In genomic region chr18:32470713-32471633, GRCh38 we compare ENCODE assay signal across 8 cellular contexts. TPM values are rescaled to one million over a fixed set of nuclear protein-coding genes. Genes with fewer than 3 reads are reported as not detected.
DNase-seq lines count a peak whose midpoint lies in the region; ATAC-seq and TF ChIP-seq lines count a peak whose summit lies in the region.

TSS of gene GAREM1 (minus strand) at chr18:32470882. CDS start at chr18:32470428, 454 bp downstream.

- H3K27me3 ChIP-seq in CD4-positive, CD25-positive, alpha-beta regulatory T cell (ENCODE audit: control insufficient read depth, insufficient read depth, low read length), result peaks cover 44% of the 10 kb centered on the region
- no peaks in the 10 kb centered on the region for H3K27me3 ChIP-seq in lower lobe of right lung (ENCODE audit: low read depth)

- H3K9me3 ChIP-seq in CD4-positive, CD25-positive, alpha-beta regulatory T cell (ENCODE audit: control insufficient read depth in 2 of 2, low read length in 2 of 2), result no peaks in the 10 kb centered on the region
- no peaks in the 10 kb centered on the region for H3K9me3 ChIP-seq in lower lobe of right lung

- peak within 1 kb of the TSS; percentile 71 to 86 (median 81) for H3K4me3 Mint-ChIP-seq in CD4-positive, CD25-positive, alpha-beta regulatory T cell
- peak within 1 kb of the TSS; percentile 60 for H3K4me3 Mint-ChIP-seq in activated CD8-positive, alpha-beta T cell treated with anti-CD3 and anti-CD28 coated beads for 36 hours

- no peaks in the 10 kb centered on the region for H3K36me3 Mint-ChIP-seq in CD4-positive, CD25-positive, alpha-beta regulatory T cell
- no peaks in the 10 kb centered on the region for H3K36me3 Mint-ChIP-seq in activated CD8-positive, alpha-beta T cell treated with anti-CD3 and anti-CD28 coated beads for 36 hours (ENCODE audit: low read depth)

- no peaks in the 10 kb centered on the region for H3K36me3 ChIP-seq in CD4-positive, CD25-positive, alpha-beta regulatory T cell (ENCODE audit: control insufficient read depth, insufficient read depth, low read length)
- H3K36me3 ChIP-seq in lower lobe of right lung, result no peaks in the 10 kb centered on the region

- peak; percentile 43 to 87 (median 66) for DNase-seq in CD4-positive, CD25-positive, alpha-beta regulatory T cell
- peak; percentile 97 for DNase-seq in NCI-H774 (lab: John Stamatoyannopoulos, UW)
- DNase-seq in activated CD8-positive, alpha-beta T cell treated with anti-CD3 and anti-CD28 coated beads for 36 hours, result peak; percentile 79
- peak; percentile 95 for DNase-seq in ecto neural progenitor cell (ENCODE audit: low spot score)
- peak; percentile 95 for DNase-seq in lower lobe of right lung
- peak; percentile 28 to 78 (median 51) for DNase-seq in stimulated activated CD4-positive, alpha-beta T cell treated with anti-CD3 and anti-CD28 coated beads, TNF-alpha, amount 100 ng/mL, for 24 hours (ENCODE audit: low read depth in 3 of 3)

- H3K27me3 Mint-ChIP-seq in CD4-positive, CD25-positive, alpha-beta regulatory T cell, result peaks cover 60% of the 10 kb centered on the region
- peaks cover 44% of the 10 kb centered on the region for H3K27me3 Mint-ChIP-seq in activated CD8-positive, alpha-beta T cell treated with anti-CD3 and anti-CD28 coated beads for 36 hours

- peak; percentile 86 to 87 for ATAC-seq in CD4-positive, CD25-positive, alpha-beta regulatory T cell (ENCODE audit: low read depth in 2 of 2)
- ATAC-seq in GM19438 (IDR thresholded peaks at IDR 0.05; ENCODE audit: low read depth, unreplicated experiment) (peak; percentile 96), HG03571 (IDR thresholded peaks at IDR 0.05; ENCODE audit: unreplicated experiment) (peak; percentile 97), lower lobe of right lung (peak; percentile 96 to 98)
- peak; percentile 95 for ATAC-seq in activated CD8-positive, alpha-beta T cell treated with anti-CD3 and anti-CD28 coated beads for 36 hours

- peaks cover 10 to 36% (median 20%) of the 10 kb centered on the region in 4 donors for H3K4me1 Mint-ChIP-seq in CD4-positive, CD25-positive, alpha-beta regulatory T cell
- peaks cover 18% of the 10 kb centered on the region for H3K4me1 Mint-ChIP-seq in activated CD8-positive, alpha-beta T cell treated with anti-CD3 and anti-CD28 coated beads for 36 hours (ENCODE audit: low read depth)

- no peak within 1 kb of the TSS for H3K27ac ChIP-seq in CD4-positive, CD25-positive, alpha-beta regulatory T cell (ENCODE audit: insufficient read depth, low read length, poor library complexity, severe bottlenecking)
- H3K27ac ChIP-seq in lower lobe of right lung, result peak within 1 kb of the TSS; percentile 69

- H3K9me3 Mint-ChIP-seq in CD4-positive, CD25-positive, alpha-beta regulatory T cell, result peaks cover 0 to 3% (median 0%) of the 10 kb centered on the region in 7 donors
- H3K9me3 Mint-ChIP-seq in activated CD8-positive, alpha-beta T cell treated with anti-CD3 and anti-CD28 coated beads for 36 hours, result no peaks in the 10 kb centered on the region

- POLR2A ChIA-PET in activated CD8-positive, alpha-beta T cell treated with anti-CD3 and anti-CD28 coated beads for 36 hours (lab: Charles Lee), result interaction anchor here (0.6 kb wide), 1 partner anchor 473 kb away, joined by 3 read pairs; no protein-coding TSS in a partner anchor

- intact Hi-C loops in activated CD8-positive, alpha-beta T cell treated with anti-CD3 and anti-CD28 coated beads for 36 hours (cut with micrococcal nuclease), result no loop called here
- intact Hi-C loops in lower lobe of right lung (cut with DNase I), result no loop called here

- peak within 1 kb of the TSS; percentile 24 for H3K4me3 ChIP-seq in CD4-positive, CD25-positive, alpha-beta regulatory T cell (ENCODE audit: low read depth, low read length)
- peak within 1 kb of the TSS; percentile 70 for H3K4me3 ChIP-seq in lower lobe of right lung

- CTCF ChIA-PET in activated CD8-positive, alpha-beta T cell treated with anti-CD3 and anti-CD28 coated beads for 36 hours (lab: Charles Lee), result interaction anchor here (0.7 to 2.6 kb wide), 18 partner anchors 10 to 313 kb away, joined by 3 to 13 read pairs (median 4); no protein-coding TSS in a partner anchor

- H3K27ac Mint-ChIP-seq in CD4-positive, CD25-positive, alpha-beta regulatory T cell, result peak within 1 kb of the TSS; percentile 4 to 76 (median 66)
- H3K27ac Mint-ChIP-seq in activated CD8-positive, alpha-beta T cell treated with anti-CD3 and anti-CD28 coated beads for 36 hours, result no peak within 1 kb of the TSS

- peaks cover 10% of the 10 kb centered on the region for H3K4me1 ChIP-seq in CD4-positive, CD25-positive, alpha-beta regulatory T cell (ENCODE audit: control insufficient read depth, insufficient read depth, low read length, poor library complexity, severe bottlenecking)
- H3K4me1 ChIP-seq in lower lobe of right lung, result peaks cover 18% of the 10 kb centered on the region

- peak; percentile 50 for TF ChIP-seq CTCF in activated CD8-positive, alpha-beta T cell treated with anti-CD3 and anti-CD28 coated beads for 36 hours (IDR thresholded peaks at IDR 0.05)
- TF ChIP-seq CTCF in lower lobe of right lung (IDR thresholded peaks at IDR 0.05), result peak; percentile 56

RNA-seq across cellular contexts. Expression of gene GAREM1, which starts in this region (rescaled TPM):
- total RNA-seq in CD4-positive, CD25-positive, alpha-beta regulatory T cell, result 0.05 TPM
- polyA plus RNA-seq in CD4-positive, CD25-positive, alpha-beta regulatory T cell, result under 1 TPM in 1 of 4 donors, not detected in 3; 0.91 TPM
- not detected for total RNA-seq in activated CD8-positive, alpha-beta T cell treated with anti-CD3 and anti-CD28 coated beads for 36 hours
- 10.3 TPM for total RNA-seq in lower lobe of right lung

Comparison
In these comparisons a context has a peak if more than half of its experiments do, and no peak if none do; other contexts are left out.
1. RNA of gene GAREM1 (total RNA-seq): 10.3 TPM in lower lobe of right lung (single experiment); 0.05 TPM in CD4-positive, CD25-positive, alpha-beta regulatory T cell (single experiment) and not detected in activated CD8-positive, alpha-beta T cell treated with anti-CD3 and anti-CD28 coated beads for 36 hours; every median in the first group is over 10 times any median in the second.
2. Peak in DNase-seq, ATAC-seq and H3K4me3 ChIP-seq in CD4-positive, CD25-positive, alpha-beta regulatory T cell; RNA of the gene not detected or under 1 TPM.
3. Peak in DNase-seq and ATAC-seq in activated CD8-positive, alpha-beta T cell treated with anti-CD3 and anti-CD28 coated beads for 36 hours; RNA of the gene not detected or under 1 TPM.
4. Peak in every context shown above with its lines, with median percentiles within 50 percentile points of each other: ATAC-seq and DNase-seq.